In the genomic region with DNA sequence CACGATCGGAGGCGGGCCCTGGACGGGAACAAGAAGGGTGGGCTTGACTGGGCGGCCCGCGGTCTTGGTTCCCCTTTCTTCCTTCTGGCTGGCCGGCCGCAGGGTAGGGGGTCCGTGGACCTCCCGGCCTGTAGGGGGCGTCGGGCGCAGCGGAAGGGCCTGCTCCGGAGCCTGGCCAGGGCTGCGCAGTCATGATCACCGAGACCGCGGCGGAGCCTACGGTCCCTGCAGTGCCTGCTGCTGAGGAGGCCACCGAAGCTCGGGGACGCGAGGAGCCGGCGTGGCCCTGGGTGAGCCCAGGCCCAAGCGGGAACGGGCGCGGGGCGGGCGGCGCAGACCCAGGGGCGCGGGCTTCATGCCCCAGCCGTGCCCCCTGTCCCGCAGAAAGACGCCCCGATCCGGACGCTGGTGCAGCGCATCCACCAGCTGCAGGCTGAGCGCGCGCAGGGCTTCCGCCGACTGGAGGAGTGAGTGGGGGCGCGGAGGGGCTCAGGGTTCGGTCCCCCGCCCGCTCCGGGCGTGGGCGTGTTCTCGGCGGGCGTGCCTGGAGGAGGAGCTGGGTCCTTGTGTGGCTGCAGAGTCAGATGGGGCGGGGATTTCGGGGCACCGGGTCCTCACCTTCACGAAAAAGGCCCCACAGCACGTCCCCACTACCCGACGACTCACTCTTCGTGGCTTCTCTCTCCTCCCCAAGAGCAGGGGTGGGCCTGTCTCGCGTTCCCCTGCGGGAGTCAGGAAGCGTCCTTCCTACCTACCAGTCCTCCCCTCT, we compare ENCODE assay signal across 8 cellular contexts. TPM values are rescaled to one million over a fixed set of nuclear protein-coding genes. Genes with fewer than 3 reads are reported as not detected.
DNase-seq lines count a peak whose midpoint lies in the region; ATAC-seq and TF ChIP-seq lines count a peak whose summit lies in the region.

A gene (plus strand): TSS at position 188 of the 769 bp plus-strand sequence. CDS start 4 bp downstream, at position 192.

- peak within 1 kb of the TSS; percentile 96 for H3K4me2 ChIP-seq in Karpas-422 (ENCODE audit: low read depth, low read length, poor library complexity, severe bottlenecking)

- H3K9ac ChIP-seq in Karpas-422 (ENCODE audit: low read length): peak within 1 kb of the TSS; percentile 90
- peak within 1 kb of the TSS; percentile 60 to 62 for H3K9ac ChIP-seq in stomach smooth muscle (ENCODE audit: low read length in 2 of 2)

- TF ChIP-seq CTCF in fibroblast of villous mesenchyme (IDR thresholded peaks at IDR 0.05; ENCODE audit: insufficient read depth, low read depth, low read length): peak; percentile 79
- TF ChIP-seq CTCF in neural crest cell (conservative IDR thresholded peaks at IDR 0.05): peak; percentile 96

- no peaks in the 10 kb centered on the region for H3K9me3 ChIP-seq in Karpas-422 (ENCODE audit: low read length)
- no peaks in the 10 kb centered on the region for H3K9me3 ChIP-seq in stomach smooth muscle (ENCODE audit: control insufficient read depth in 2 of 2, low read length in 2 of 2)

- no peaks in the 10 kb centered on the region for H3K9me3 Mint-ChIP-seq in neural crest cell

- DNase-seq in EH (ENCODE audit: low read depth): peak; percentile 77
- DNase-seq in Karpas-422: peak; percentile 97
- peak; percentile 76 for DNase-seq in SHP77 treated with DMSO at 0.1 percent for 48 hours (lab: John Stamatoyannopoulos, UW)
- peak; percentile 82 for DNase-seq in activated effector memory CD4-positive, alpha-beta T cell treated with Interleukin-2 at 50 U/mL for 16 hours
- DNase-seq in fibroblast of villous mesenchyme (ENCODE audit: low read depth): peak; percentile 75
- peak; percentile 83 for DNase-seq in neural crest cell (ENCODE audit: low read depth, low spot score)

- peak within 1 kb of the TSS; percentile 85 for H3K27ac ChIP-seq in Karpas-422 (ENCODE audit: low read length)
- peak within 1 kb of the TSS; percentile 49 for H3K27ac ChIP-seq in stomach smooth muscle (ENCODE audit: low read length)

- peaks cover 26% of the 10 kb centered on the region for H3K27me3 Mint-ChIP-seq in neural crest cell (ENCODE audit: low read depth)

- H3K27me3 ChIP-seq in Karpas-422 (ENCODE audit: low read length) (no peaks in the 10 kb centered on the region), stomach smooth muscle (ENCODE audit: control insufficient read depth in 1 of 2, insufficient read depth in 2 of 2, low read length in 2 of 2) (no peaks in the 10 kb centered on the region)

- H3K79me2 ChIP-seq in Karpas-422 (ENCODE audit: low read length): no peaks in the 10 kb centered on the region

- H3K27ac Mint-ChIP-seq in neural crest cell (ENCODE audit: unreplicated experiment): peak within 1 kb of the TSS; percentile 83

- no peaks in the 10 kb centered on the region for H3K36me3 Mint-ChIP-seq in neural crest cell (ENCODE audit: low read depth)

- H2AFZ ChIP-seq in Karpas-422 (ENCODE audit: low read length): peak within 1 kb of the TSS; percentile 87

- no peaks in the 10 kb centered on the region for H3K9me2 ChIP-seq in Karpas-422 (replicated peaks; ENCODE audit: insufficient read depth, low read length)

- ATAC-seq in GM21825 (IDR thresholded peaks at IDR 0.05; ENCODE audit: unreplicated experiment): peak; percentile 67

- peak within 1 kb of the TSS; percentile 94 for H3K4me3 Mint-ChIP-seq in neural crest cell

- H3K36me3 ChIP-seq in Karpas-422 (ENCODE audit: insufficient read depth, low read length) (no peaks in the 10 kb centered on the region), stomach smooth muscle (ENCODE audit: control insufficient read depth in 2 of 2, insufficient read depth in 2 of 2, low read length in 2 of 2) (peaks cover 0 to 3% of the 10 kb centered on the region in 2 donors)

- H4K20me1 ChIP-seq in Karpas-422 (ENCODE audit: insufficient read depth, low read depth, low read length): no peaks in the 10 kb centered on the region

- H3K4me1 Mint-ChIP-seq in neural crest cell: peaks cover 30% of the 10 kb centered on the region

- H3K4me1 ChIP-seq in Karpas-422 (ENCODE audit: low read length) (peaks cover 37% of the 10 kb centered on the region), stomach smooth muscle (ENCODE audit: control insufficient read depth, insufficient read depth, low read length) (peaks cover 29% of the 10 kb centered on the region)

- H3K4me3 ChIP-seq in Karpas-422 (ENCODE audit: low read length): peak within 1 kb of the TSS; percentile 84
- H3K4me3 ChIP-seq in fibroblast of villous mesenchyme (ENCODE audit: low read depth, low read length): peak within 1 kb of the TSS; percentile 73
- peak within 1 kb of the TSS; percentile 73 to 85 for H3K4me3 ChIP-seq in stomach smooth muscle (ENCODE audit: low read length in 2 of 2)

RNA-seq across cellular contexts. Expression of the gene that starts here (rescaled TPM):
- total RNA-seq in Karpas-422 (2014; rRNA removed; shearing (Covaris generic); ENCODE audit: low replicate concordance): 45.7 and 76.8 TPM in 2 replicates
- 27.6 and 41.6 TPM in 2 replicates for total RNA-seq in fibroblast of villous mesenchyme
- total RNA-seq in neural crest cell: 71.8 and 71.9 TPM in 2 replicates

Comparison
In these comparisons a context has a peak if more than half of its experiments do, and no peak if none do; other contexts are left out.
1. Peak in every context shown above with its lines: DNase-seq, ATAC-seq, H3K4me3 ChIP-seq and H3K27ac ChIP-seq.